8 cellular contexts compared by ENCODE assay signal in genomic region chr15:90869140-90869541, GRCh38. TPM values are rescaled to one million over a fixed set of nuclear protein-coding genes. Genes with fewer than 3 reads are reported as not detected.
DNase-seq lines count a peak whose midpoint lies in the region; ATAC-seq, FAIRE-seq and TF ChIP-seq lines count a peak whose summit lies in the region.

No MANE protein-coding gene starts in this region.

- H3K4me2 ChIP-seq in PC-3 (ENCODE audit: low read length), result peak overlapping the region; percentile 77

- H3K27ac ChIP-seq in CD4-positive, alpha-beta memory T cell (ENCODE audit: low read depth, low read length), result peak overlapping the region; percentile 68
- H3K27ac ChIP-seq in PC-3 (ENCODE audit: low read length) (peak overlapping the region; percentile 84), dorsolateral prefrontal cortex (peak overlapping the region in 54 of 59 donors; percentile 22 to 99 (median 94)), pancreas (peak overlapping the region in 3 of 4 donors; percentile 28 to 96 (median 93))

- no peak for DNase-seq in CD4-positive, alpha-beta memory T cell
- DNase-seq in PC-3 (no peak), dorsolateral prefrontal cortex (no peak), pancreas (no peak), pons (ENCODE audit: low spot score) (no peak), NAMALWA (ENCODE audit: low spot score) (no peak), left lobe of liver (ENCODE audit: low spot score) (no peak)

- H3K4me3 Mint-ChIP-seq in CD4-positive, alpha-beta memory T cell, result peak overlapping the region in 5 of 8 donors; percentile 28 to 88 (median 46)

- H3K27ac Mint-ChIP-seq in CD4-positive, alpha-beta memory T cell, result peak overlapping the region in 6 of 7 donors; percentile 7 to 98 (median 93)

- H2AFZ ChIP-seq in PC-3 (ENCODE audit: low read length), result no peak overlapping the region

- no peak for ATAC-seq in PC-3
- ATAC-seq in pancreas, result no peak
- no peak for ATAC-seq in HG02571 (IDR thresholded peaks at IDR 0.05; ENCODE audit: unreplicated experiment)
- no peak for ATAC-seq in left lobe of liver

- FAIRE-seq in pancreas (lab: Jason Lieb, UNC), result no peak

- BruUV-seq in PC-3 (replicated peaks; lab: Mats Ljungman, UMichigan), result no TSS peak

- H3K79me2 ChIP-seq in PC-3 (ENCODE audit: low read length), result peaks cover 36% of the 10 kb centered on the region

- peak overlapping the region; percentile 58 for H3K9ac ChIP-seq in PC-3 (ENCODE audit: low read length)

- peaks cover 15% of the 10 kb centered on the region; the same call in 1 of the 2 replicates for H4K20me1 ChIP-seq in PC-3 (ENCODE audit: low read length)

- H3K36me3 ChIP-seq in CD4-positive, alpha-beta memory T cell (ENCODE audit: insufficient read depth, low read length), result no peaks in the 10 kb centered on the region
- no peaks in the 10 kb centered on the region for H3K36me3 ChIP-seq in PC-3 (ENCODE audit: low read depth, low read length)
- no peaks in the 10 kb centered on the region for H3K36me3 ChIP-seq in pancreas

- TF ChIP-seq CTCF in PC-3 (conservative IDR thresholded peaks at IDR 0.05; ENCODE audit: low read depth, low read length), result no peak
- TF ChIP-seq CTCF in dorsolateral prefrontal cortex (IDR thresholded peaks at IDR 0.05 in 54 of 56, conservative IDR thresholded peaks at IDR 0.05 in 2 of 56; ENCODE audit: low read depth in 1 of 56, partially characterized antibody in 56 of 56), result no peak
- TF ChIP-seq CTCF in pancreas (IDR thresholded peaks at IDR 0.05), result no peak

- H3K36me3 Mint-ChIP-seq in CD4-positive, alpha-beta memory T cell, result peaks cover 0 to 11% of the 10 kb centered on the region in 2 donors

- H3K4me1 ChIP-seq in CD4-positive, alpha-beta memory T cell (ENCODE audit: insufficient read depth, low read length), result peaks cover 42% of the 10 kb centered on the region
- H3K4me1 ChIP-seq in PC-3 (ENCODE audit: insufficient read depth, low read length) (peaks cover 69% of the 10 kb centered on the region), pancreas (peaks cover 14 to 41% (median 23%) of the 10 kb centered on the region in 3 donors)

- intact Hi-C loops in CD4-positive, alpha-beta memory T cell (cut with micrococcal nuclease), result no loop called here
- intact Hi-C loops in PC-3 (cut with micrococcal nuclease), result no loop called here
- intact Hi-C loops in dorsolateral prefrontal cortex (cut with DNase I), result no loop called here
- intact Hi-C loops in pancreas (cut with DNase I), result no loop called here

- H3K9me2 ChIP-seq in PC-3 (replicated peaks; ENCODE audit: low read length), result no peaks in the 10 kb centered on the region

- H3K9me3 ChIP-seq in CD4-positive, alpha-beta memory T cell (ENCODE audit: control insufficient read depth in 1 of 2, low read length in 2 of 2), result no peaks in the 10 kb centered on the region
- H3K9me3 ChIP-seq in PC-3 (ENCODE audit: low read length) (no peaks in the 10 kb centered on the region), pancreas (no peaks in the 10 kb centered on the region)

- H3K27me3 Mint-ChIP-seq in CD4-positive, alpha-beta memory T cell, result no peaks in the 10 kb centered on the region

- no peaks in the 10 kb centered on the region for H3K27me3 ChIP-seq in CD4-positive, alpha-beta memory T cell (ENCODE audit: insufficient read depth, low read length)
- H3K27me3 ChIP-seq in PC-3 (ENCODE audit: low read length) (no peaks in the 10 kb centered on the region), dorsolateral prefrontal cortex (no peaks in the 10 kb centered on the region), pancreas (no peaks in the 10 kb centered on the region)

- H3K4me3 ChIP-seq in CD4-positive, alpha-beta memory T cell (ENCODE audit: low read length in 2 of 2), result no peak overlapping the region
- H3K4me3 ChIP-seq in PC-3 (ENCODE audit: low read length) (peak overlapping the region; percentile 33), dorsolateral prefrontal cortex (no peak overlapping the region), pancreas (no peak overlapping the region)

- no peaks in the 10 kb centered on the region for H3K9me3 Mint-ChIP-seq in CD4-positive, alpha-beta memory T cell

- POLR2A ChIA-PET in CD4-positive, alpha-beta memory T cell (lab: Charles Lee; ENCODE audit: partially characterized antibody), result no interaction called here
- POLR2A ChIA-PET in PC-3 (lab: Charles Lee; ENCODE audit: unreplicated experiment), result no interaction called here

- H3K4me1 Mint-ChIP-seq in CD4-positive, alpha-beta memory T cell, result peaks cover 23 to 61% (median 38%) of the 10 kb centered on the region in 4 donors

- H3F3A ChIP-seq in PC-3 (ENCODE audit: low read length, unreplicated experiment), result peaks cover 4% of the 10 kb centered on the region

- CTCF ChIA-PET in CD4-positive, alpha-beta memory T cell (lab: Charles Lee; ENCODE audit: partially characterized antibody), result no interaction called here
- CTCF ChIA-PET in PC-3 (lab: Charles Lee), result no interaction called here

RNA-seq across cellular contexts. Expression of gene FURIN, which starts 0.8 kb away (rescaled TPM):
- 10 to 100 TPM; 37.2 to 40.3 TPM for total RNA-seq in CD4-positive, alpha-beta memory T cell
- polyA plus RNA-seq in CD4-positive, alpha-beta memory T cell, result 10 to 100 TPM in 1 of 2 donors, 1 to 10 TPM in 1; 1.6 to 11.6 TPM
- total RNA-seq in PC-3 (2014; rRNA removed) (39.1 and 44.2 TPM in 2 replicates), dorsolateral prefrontal cortex (10 to 100 TPM; 28.0 to 73.1 (median 40.8) TPM), pancreas (100 to 1,000 TPM in 3 of 6 donors, 10 to 100 TPM in 3; 50.3 to 106 (median 98.8) TPM), left lobe of liver (281 TPM)
- polyA plus RNA-seq in pancreas, result 10 to 100 TPM; 52.5 to 67.7 TPM

RNA-seq across cellular contexts. Expression of gene FES, which starts 15.2 kb away (rescaled TPM):
- 1 to 10 TPM; 2.3 to 3.0 TPM for total RNA-seq in CD4-positive, alpha-beta memory T cell
- polyA plus RNA-seq in CD4-positive, alpha-beta memory T cell, result not detected
- 2.8 and 11.5 TPM in 2 replicates for total RNA-seq in PC-3 (2014; rRNA removed)
- 10 to 100 TPM in 95 of 120 experiments, 1 to 10 TPM in 25; 5.3 to 39.5 (median 13.8) TPM for total RNA-seq in dorsolateral prefrontal cortex
- 10 to 100 TPM in 1 of 6 donors, 1 to 10 TPM in 5; 3.9 to 23.0 (median 8.6) TPM for total RNA-seq in pancreas
- polyA plus RNA-seq in pancreas, result 10 to 100 TPM; 24.4 to 26.5 TPM
- 39.4 TPM for total RNA-seq in left lobe of liver

RNA-seq across cellular contexts. Expression of gene MAN2A2, which starts 34.0 kb away (rescaled TPM):
- 100 to 1,000 TPM; 123 to 126 TPM for total RNA-seq in CD4-positive, alpha-beta memory T cell
- 10 to 100 TPM in 1 of 2 donors, 1 to 10 TPM in 1; 1.3 to 12.2 TPM for polyA plus RNA-seq in CD4-positive, alpha-beta memory T cell
- 19.8 and 26.3 TPM in 2 replicates for total RNA-seq in PC-3 (2014; rRNA removed)
- 100 to 1,000 TPM; 152 to 468 (median 226) TPM for total RNA-seq in dorsolateral prefrontal cortex
- total RNA-seq in pancreas, result 10 to 100 TPM; 56.6 to 88.2 (median 67.7) TPM
- polyA plus RNA-seq in pancreas, result 100 to 1,000 TPM in 1 of 2 donors, 10 to 100 TPM in 1; 57.2 to 118 TPM
- 96.9 TPM for total RNA-seq in left lobe of liver
